24 cellular contexts compared by ENCODE assay signal in genomic region chr4:111449657-111450056, GRCh38.
"Had no signal": no experiment of that assay in that cellular context is flagged by ENCODE, and none has a peak within 500 bp of the region (broad histone marks: within the 10 kb centered on the region; RNA-seq: fewer than 3 reads in every experiment).

No MANE protein-coding gene starts in this region.

- H3K9me3 Mint-ChIP-seq: endodermal cell had no signal

- H3K27ac Mint-ChIP-seq: endodermal cell; naive B cell; stimulated activated effector memory CD8-positive, alpha-beta T cell treated with anti-CD3 and anti-CD28 coated beads, Interleukin-12 subunit alpha, Interleukin-12 subunit beta, amount 100 ng/mL, for 72 hours had no signal

- H3K36me3 Mint-ChIP-seq: naive B cell; stimulated activated effector memory CD8-positive, alpha-beta T cell treated with anti-CD3 and anti-CD28 coated beads, Interleukin-12 subunit alpha, Interleukin-12 subunit beta, amount 100 ng/mL, for 72 hours had no signal

- ATAC-seq: esophagus mucosa; gastrocnemius medialis; lower lobe of right lung; psoas muscle; right lobe of liver; stimulated activated effector memory CD8-positive, alpha-beta T cell treated with anti-CD3 and anti-CD28 coated beads, Interleukin-12 subunit alpha, Interleukin-12 subunit beta, amount 100 ng/mL, for 72 hours; stimulated activated naive CD8-positive, alpha-beta T cell treated with anti-CD3 and anti-CD28 coated beads, Interleukin-15, Interleukin-2, amounts not matched to agents 100 U/mL and 50 U/mL, for 24 hours had no signal

- H3K9me3 ChIP-seq: gastrocnemius medialis, left ventricle myocardium inferior, lower lobe of right lung, psoas muscle, right lobe of liver, suprapubic skin, thyroid gland, upper lobe of left lung, uterus had no signal

- H3K4me3 Mint-ChIP-seq: endodermal cell; naive B cell; nephron; stimulated activated effector memory CD8-positive, alpha-beta T cell treated with anti-CD3 and anti-CD28 coated beads, Interleukin-12 subunit alpha, Interleukin-12 subunit beta, amount 100 ng/mL, for 72 hours had no signal

- H3K36me3 ChIP-seq: gastrocnemius medialis, left ventricle myocardium inferior, lower lobe of right lung, right lobe of liver, suprapubic skin, thyroid gland, upper lobe of left lung, uterus had no signal

- H3K27ac ChIP-seq: coronary artery, gastrocnemius medialis, left ventricle myocardium inferior, lower lobe of right lung, psoas muscle, right lobe of liver, suprapubic skin, thyroid gland, upper lobe of left lung, uterus had no signal

- H3K4me1 Mint-ChIP-seq: naive B cell; nephron; stimulated activated effector memory CD8-positive, alpha-beta T cell treated with anti-CD3 and anti-CD28 coated beads, Interleukin-12 subunit alpha, Interleukin-12 subunit beta, amount 100 ng/mL, for 72 hours had no signal

- H3K27me3 Mint-ChIP-seq: naive B cell had no signal

- DNase-seq: effector CD4-positive, alpha-beta T cell; endodermal cell; gastrocnemius medialis; glutamatergic neuron; islet precursor cell; left ventricle myocardium inferior; lower lobe of right lung; mesenchymal stem cell; midbrain; naive B cell; psoas muscle; retina; right lobe of liver; stimulated activated CD4-positive, alpha-beta T cell treated with anti-CD3 and anti-CD28 coated beads, Interleukin-4, amount 100 ng/mL, for 1 hour; stimulated activated CD8-positive, alpha-beta memory T cell treated with anti-CD3 and anti-CD28 coated beads, Interleukin-4, amount 100 ng/mL, for 48 hours; stimulated activated naive CD8-positive, alpha-beta T cell treated with anti-CD3 and anti-CD28 coated beads, Interleukin-15, Interleukin-2, amounts not matched to agents 100 U/mL and 50 U/mL, for 24 hours; thyroid gland; upper lobe of left lung; uterus had no signal

- H3K4me3 ChIP-seq: coronary artery, gastrocnemius medialis, left ventricle myocardium inferior, lower lobe of right lung, psoas muscle, right lobe of liver, suprapubic skin, thyroid gland, upper lobe of left lung, uterus had no signal

- H3K27me3 ChIP-seq: gastrocnemius medialis, right lobe of liver, suprapubic skin, thyroid gland, upper lobe of left lung, uterus had no signal

- H3K4me1 ChIP-seq: gastrocnemius medialis, left ventricle myocardium inferior, lower lobe of right lung, psoas muscle, right lobe of liver, suprapubic skin, upper lobe of left lung, uterus had no signal
